8 cellular contexts compared by ENCODE assay signal in the genomic region with DNA sequence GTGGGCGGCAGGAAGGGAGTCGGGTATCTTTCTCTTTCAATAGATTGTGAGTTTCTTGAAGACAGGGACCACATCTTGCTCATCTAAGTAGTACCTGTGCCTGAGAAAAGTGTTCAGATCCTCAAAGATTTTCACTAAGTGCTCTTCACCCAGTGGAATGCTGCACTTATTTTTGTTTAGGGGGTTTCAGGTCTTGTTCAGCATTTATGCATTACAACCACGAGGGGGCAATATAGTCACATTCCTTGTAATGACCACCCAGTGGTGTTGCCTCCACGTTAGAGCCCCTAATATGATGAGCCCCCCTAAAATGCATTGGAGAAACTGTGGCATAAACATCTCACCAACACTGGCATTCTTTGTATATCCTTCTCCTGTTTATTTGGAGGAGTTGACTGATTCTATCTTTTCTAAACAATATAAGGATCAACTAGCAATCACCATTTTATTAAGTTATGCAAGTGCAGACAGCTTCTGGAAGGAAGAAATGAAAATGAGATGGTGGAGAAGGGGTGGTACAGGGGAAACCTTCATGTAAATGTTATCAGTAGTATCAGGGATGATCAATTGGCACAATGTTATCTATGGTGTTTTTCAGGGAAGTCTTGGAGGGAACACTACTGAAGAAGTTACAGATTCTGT. TPM values are rescaled to one million over a fixed set of nuclear protein-coding genes. Genes with fewer than 3 reads are reported as not detected.
DNase-seq lines count a peak whose midpoint lies in the region; ATAC-seq and TF ChIP-seq lines count a peak whose summit lies in the region.

No MANE protein-coding gene starts in this region.

- H3K9me3 ChIP-seq in DND-41 (ENCODE audit: insufficient read depth, low read length, severe bottlenecking) = no peaks in the 10 kb centered on the region
- no peaks in the 10 kb centered on the region for H3K9me3 ChIP-seq in SU-DHL-6 (ENCODE audit: insufficient read depth, low read length)
- no peaks in the 10 kb centered on the region for H3K9me3 ChIP-seq in aorta (ENCODE audit: control insufficient read depth, low read length)

- TF ChIP-seq CTCF in DND-41 (IDR thresholded peaks at IDR 0.05; ENCODE audit: borderline replicate concordance, extremely low read depth, low read length, poor library complexity, severe bottlenecking) (peak; percentile 88), SU-DHL-6 (IDR thresholded peaks at IDR 0.05; ENCODE audit: insufficient read depth, low read length, poor library complexity, severe bottlenecking) (peak; percentile 70), fibroblast of villous mesenchyme (IDR thresholded peaks at IDR 0.05; ENCODE audit: insufficient read depth, low read depth, low read length) (peak; percentile 76)

- H2AFZ ChIP-seq in DND-41 (ENCODE audit: low read depth, low read length) = peak overlapping the region; percentile 40; the same call in 1 of the 2 replicates
- H2AFZ ChIP-seq in SU-DHL-6 (ENCODE audit: low read depth, low read length, severe bottlenecking) = no peak overlapping the region

- 47 to 48% methylated on average over 4 of the region's 4 CpGs for WGBS in aorta, 2 donors

- intact Hi-C loops in aorta (cut with DNase I) = loop anchor here (2.0 to 10.0 kb wide), 4 partner anchors 78 to 124 kb away; no protein-coding TSS in a partner anchor

- ATAC-seq in DND-41 (ENCODE audit: insufficient read depth, low read depth) (peak; percentile 78), HG03442 (IDR thresholded peaks at IDR 0.05; ENCODE audit: unreplicated experiment) (no peak), aorta (ENCODE audit: low FRiP score) (no peak)

- H3K4me2 ChIP-seq in DND-41 (ENCODE audit: insufficient read depth, low read length) (no peak overlapping the region), SU-DHL-6 (ENCODE audit: low read depth, low read length, poor library complexity, severe bottlenecking) (no peak overlapping the region)

- H3K4me1 ChIP-seq in DND-41 (ENCODE audit: insufficient read depth, low read length) (no peaks in the 10 kb centered on the region), aorta (ENCODE audit: control insufficient read depth in 1 of 2, insufficient read depth in 2 of 2, low read length in 2 of 2) (no peaks in the 10 kb centered on the region)

- H3K4me3 ChIP-seq in DND-41 (ENCODE audit: low read depth in 1 of 2, low read length in 2 of 2) = no peak overlapping the region
- H3K4me3 ChIP-seq in SU-DHL-6 (ENCODE audit: insufficient read depth, low read length, poor library complexity, severe bottlenecking) = no peak overlapping the region
- H3K4me3 ChIP-seq in fibroblast of villous mesenchyme (ENCODE audit: low read depth, low read length) = no peak overlapping the region
- no peak overlapping the region for H3K4me3 ChIP-seq in aorta (ENCODE audit: low read length in 2 of 2)

- H3K9ac ChIP-seq in DND-41 (ENCODE audit: low read depth, low read length) (no peak overlapping the region), SU-DHL-6 (ENCODE audit: low read length) (no peak overlapping the region)

- no peaks in the 10 kb centered on the region for H4K20me1 ChIP-seq in DND-41 (ENCODE audit: insufficient read depth, low read length)
- H4K20me1 ChIP-seq in SU-DHL-6 (ENCODE audit: low read depth, low read length) = no peaks in the 10 kb centered on the region

- peaks cover 17% of the 10 kb centered on the region for H3K27me3 ChIP-seq in DND-41 (ENCODE audit: insufficient read depth, low read length, poor library complexity)
- no peaks in the 10 kb centered on the region for H3K27me3 ChIP-seq in SU-DHL-6 (ENCODE audit: low read length)
- no peaks in the 10 kb centered on the region for H3K27me3 ChIP-seq in aorta (ENCODE audit: control insufficient read depth in 1 of 2, insufficient read depth in 2 of 2, low read length in 1 of 2)

- H3K36me3 ChIP-seq in DND-41 (ENCODE audit: insufficient read depth, low read length) (no peaks in the 10 kb centered on the region), SU-DHL-6 (ENCODE audit: low read length) (no peaks in the 10 kb centered on the region), aorta (ENCODE audit: control insufficient read depth in 1 of 2, insufficient read depth in 2 of 2, low read length in 1 of 2) (no peaks in the 10 kb centered on the region)

- no peaks in the 10 kb centered on the region for H3K9me2 ChIP-seq in SU-DHL-6 (replicated peaks; ENCODE audit: insufficient read depth, low read length)

- no peaks in the 10 kb centered on the region for H3F3A ChIP-seq in SU-DHL-6 (ENCODE audit: insufficient read depth)

- H3K27ac ChIP-seq in DND-41 (ENCODE audit: low read length) = no peak overlapping the region
- H3K27ac ChIP-seq in SU-DHL-6 (ENCODE audit: low read depth, low read length) = no peak overlapping the region
- H3K27ac ChIP-seq in aorta (ENCODE audit: low read depth in 1 of 2, low read length in 2 of 2) = no peak overlapping the region

- DNase-seq in DND-41 = peak; percentile 27
- DNase-seq in HuH-7.5 (ENCODE audit: low spot score) = peak; percentile 48
- DNase-seq in fibroblast of villous mesenchyme (ENCODE audit: low read depth) = peak; percentile 57
- DNase-seq in retina = peak; percentile 56
- DNase-seq in aorta = no peak
- DNase-seq in stimulated activated CD4-positive, alpha-beta T cell treated with anti-CD3 and anti-CD28 coated beads, Interleukin-12 subunit alpha, Interleukin-12 subunit beta, amount 100 ng/mL, for 4 hours = no peak

- H3K79me2 ChIP-seq in DND-41 (ENCODE audit: insufficient read depth, low read length) (no peaks in the 10 kb centered on the region), SU-DHL-6 (ENCODE audit: insufficient read depth, low read length) (no peaks in the 10 kb centered on the region)

RNA-seq across cellular contexts. Expression of gene PAPSS2, which starts 3.1 kb away (rescaled TPM):
- total RNA-seq in fibroblast of villous mesenchyme = 131 and 417 TPM in 2 replicates
- total RNA-seq in aorta = 10 to 100 TPM; 42.9 to 57.2 TPM
- 10 to 100 TPM; 19.8 to 20.0 TPM for polyA plus RNA-seq in aorta

Comparison
In these comparisons a context has a peak if more than half of its experiments do, and no peak if none do; other contexts are left out.
1. DNase-seq: peak in DND-41 (single experiment), HuH-7.5 (single experiment), fibroblast of villous mesenchyme (single experiment) and retina (single experiment); none in aorta (0 of 2) and stimulated activated CD4-positive, alpha-beta T cell treated with anti-CD3 and anti-CD28 coated beads, Interleukin-12 subunit alpha, Interleukin-12 subunit beta, amount 100 ng/mL, for 4 hours (single experiment).
2. Peak in every context shown above with its lines, with median percentiles within 50 percentile points of each other: CTCF ChIP-seq.